In the genomic region with DNA sequence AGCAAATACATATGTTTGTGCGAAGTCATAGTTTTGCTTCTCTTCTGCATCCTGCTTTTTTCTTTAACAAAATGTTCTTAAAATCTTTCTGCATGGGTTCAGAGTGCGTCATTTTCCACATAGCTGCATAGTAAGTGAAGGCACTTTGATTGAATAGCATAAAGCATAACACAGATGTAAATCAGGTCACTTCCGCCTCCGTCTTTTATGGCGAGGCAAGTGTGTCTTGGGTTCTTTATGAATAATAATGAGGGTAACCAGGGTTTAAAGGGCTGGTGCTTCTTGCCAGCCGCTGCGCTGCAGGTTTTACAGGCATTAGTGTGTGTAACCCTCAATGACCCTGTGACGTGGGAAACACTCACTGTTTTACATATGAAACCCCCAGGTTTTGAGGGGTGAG, we compare ENCODE assay signal across 20 cellular contexts.
DNase-seq lines count a peak whose midpoint lies in the region; ATAC-seq, FAIRE-seq and TF ChIP-seq lines count a peak whose summit lies in the region.
"Had no signal": no experiment of that assay in that cellular context is flagged by ENCODE, and none has a peak within 500 bp of the region (broad histone marks: within the 10 kb centered on the region; RNA-seq: fewer than 3 reads in every experiment).

No MANE protein-coding gene starts in this region.

- H2BK15ac ChIP-seq in H1 (ENCODE audit: low read length), result no peak overlapping the region

- H3K79me2 ChIP-seq in H1 (ENCODE audit: control insufficient read depth in 1 of 2, insufficient read depth in 2 of 2, low read length in 2 of 2), result no peaks in the 10 kb centered on the region

- H3K27me3 Mint-ChIP-seq in T-helper 17 cell, result peaks cover 5% of the 10 kb centered on the region
- H3K27me3 Mint-ChIP-seq: CD4-positive, alpha-beta memory T cell had no signal

- H3K27ac Mint-ChIP-seq in T-helper 17 cell, result no peak overlapping the region
- H3K27ac Mint-ChIP-seq: CD4-positive, alpha-beta memory T cell had no signal

- no peak overlapping the region for H3K4ac ChIP-seq in H1 (replicated peaks; ENCODE audit: insufficient read length, low read depth, low read length)

- FAIRE-seq in H1 (lab: Jason Lieb, UNC), result no peak
- FAIRE-seq: A549, GM12891, GM18507 had no signal

- H3K23me2 ChIP-seq in H1 (ENCODE audit: low read depth, low read length), result no peaks in the 10 kb centered on the region

- H3K18ac ChIP-seq in H1 (ENCODE audit: extremely low read depth, low read length), result no peak overlapping the region

- H2BK12ac ChIP-seq in H1 (ENCODE audit: low read depth, low read length), result no peak overlapping the region

- no peaks in the 10 kb centered on the region for H3K79me1 ChIP-seq in H1 (ENCODE audit: low read depth, low read length)

- H3K23ac ChIP-seq in H1 (ENCODE audit: insufficient read length), result no peak overlapping the region

- POLR2A ChIA-PET in H1 (lab: Charles Lee; ENCODE audit: partially characterized antibody), result no interaction called here

- no peak for TF ChIP-seq POLR2A in H1 (IDR thresholded peaks at IDR 0.05; ENCODE audit: control extremely low read depth in 1 of 2, low read depth in 2 of 2, low read length in 2 of 2)

- H3K4me2 ChIP-seq in BLaER1 (peak overlapping the region; percentile 47), H1 (ENCODE audit: insufficient read depth in 1 of 2, low read depth in 2 of 2, low read length in 2 of 2) (no peak overlapping the region)
- H3K4me2 ChIP-seq: A549 had no signal

- no peaks in the 10 kb centered on the region for H3K27me3 ChIP-seq in BLaER1
- H3K27me3 ChIP-seq in H1 (replicated peaks in 1 of 4; ENCODE audit: control insufficient read depth in 3 of 4, extremely low read depth in 1 of 4, insufficient read depth in 3 of 4, low read length in 3 of 4), result no peaks in the 10 kb centered on the region

- H3K9ac ChIP-seq in BLaER1 (no peak overlapping the region), H1 (replicated peaks in 1 of 4; ENCODE audit: extremely low read depth in 1 of 4, low read depth in 3 of 4, low read length in 3 of 4) (no peak overlapping the region)

- H3K36me3 ChIP-seq in BLaER1, result 0 out of 2 replicates have a peak, but pooled peaks cover 5% of the 10 kb centered on the region
- no peaks in the 10 kb centered on the region for H3K36me3 ChIP-seq in H1 (ENCODE audit: control insufficient read depth in 2 of 4, insufficient read depth in 4 of 4, low read length in 3 of 4)

- H3K14ac ChIP-seq in H1 (ENCODE audit: insufficient read length), result no peak overlapping the region

- DNase-seq in LNCaP clone FGC (ENCODE audit: low read depth), result peak; percentile 1
- no peak for DNase-seq in H1 (ENCODE audit: low read depth in 1 of 2, low spot score in 2 of 2)
- peak; percentile 67 for DNase-seq in putamen (ENCODE audit: low spot score)
- DNase-seq in T-helper 17 cell, result no peak
- DNase-seq in C1 segment of cervical spinal cord (lab: John Stamatoyannopoulos, UW), result no peak
- DNase-seq in cardiac septum (ENCODE audit: low spot score), result no peak
- DNase-seq: 8988T; Calu3; CD4-positive, alpha-beta memory T cell; COR-L47; DMS53; DMS79 treated with DMSO at 0.1 percent for 48 hours; GF-D8; GOT3; H7; HCEC 1CT had no signal

- H4K8ac ChIP-seq in H1 (ENCODE audit: extremely low read depth, insufficient read depth, low read length), result no peak overlapping the region

- no peak overlapping the region for H2BK120ac ChIP-seq in H1 (replicated peaks; ENCODE audit: low read depth, low read length)

- H2BK20ac ChIP-seq in H1 (ENCODE audit: low read length), result no peak overlapping the region

- H3K4me1 ChIP-seq in BLaER1 (peaks cover 57% of the 10 kb centered on the region), H1 (replicated peaks in 1 of 4; ENCODE audit: control insufficient read depth in 3 of 4, insufficient read depth in 4 of 4, low read length in 3 of 4) (peaks cover 0 to 4% (median 0%) of the 10 kb centered on the region in 4 experiments; a peak in 3 of 7 replicates)
- H3K4me1 ChIP-seq: A549 had no signal

- no peak overlapping the region for H4K91ac ChIP-seq in H1 (replicated peaks; ENCODE audit: insufficient read length, low read length)

- ATAC-seq in T-helper 17 cell, result no peak
- ATAC-seq: A549 had no signal

- TF ChIP-seq CTCF in LNCaP clone FGC (IDR thresholded peaks at IDR 0.05; ENCODE audit: control insufficient read depth, extremely low read depth, insufficient read depth) (no peak), H1 (IDR thresholded peaks at IDR 0.05; ENCODE audit: control extremely low read depth in 1 of 3, insufficient read depth in 1 of 3, low read depth in 1 of 3, low read length in 3 of 3) (no peak)

- H3K27ac ChIP-seq in BLaER1 (no peak overlapping the region), H1 (ENCODE audit: low read depth, low read length) (no peak overlapping the region)
- H3K27ac ChIP-seq: A549 had no signal

- H3K4me3 ChIP-seq in BLaER1 (no peak overlapping the region), LNCaP clone FGC (ENCODE audit: low read depth, low read length) (no peak overlapping the region), H1 (ENCODE audit: extremely low read depth in 1 of 4, insufficient read depth in 2 of 4, low read depth in 3 of 4, low read length in 4 of 4) (no peak overlapping the region)
- H3K4me3 ChIP-seq: A549 had no signal

- no peak for TF ChIP-seq RAD21 in H1 (IDR thresholded peaks at IDR 0.05 in 1 of 2, conservative IDR thresholded peaks at IDR 0.05 in 1 of 2; ENCODE audit: low read depth in 2 of 2, low read length in 2 of 2)

- H2AFZ ChIP-seq in H1 (ENCODE audit: low read length), result peak overlapping the region; percentile 34; the same call in 1 of the 2 replicates

- CTCF ChIA-PET in H1 (lab: Charles Lee; ENCODE audit: partially characterized antibody), result interaction anchor here (1.0 to 1.2 kb wide), 2 partner anchors 23 to 46 kb away, joined by 3 to 4 read pairs; no protein-coding TSS in a partner anchor

- H4K20me1 ChIP-seq in BLaER1 (no peaks in the 10 kb centered on the region), H1 (replicated peaks in 1 of 2; ENCODE audit: control insufficient read depth in 1 of 2, insufficient read depth in 2 of 2, low read length in 2 of 2) (no peaks in the 10 kb centered on the region)

- peaks cover 15% of the 10 kb centered on the region for H3K9me3 ChIP-seq in BLaER1
- H3K9me3 ChIP-seq in H1 (ENCODE audit: insufficient read depth in 2 of 2, low read depth in 1 of 2, low read length in 1 of 2), result no peaks in the 10 kb centered on the region; a peak in 1 of 4 replicates
- H3K9me3 ChIP-seq in T-helper 17 cell (ENCODE audit: control insufficient read depth, low read length, poor library complexity, severe bottlenecking), result no peaks in the 10 kb centered on the region
- H3K9me3 ChIP-seq: A549 had no signal

- no peak overlapping the region for H2AK5ac ChIP-seq in H1 (ENCODE audit: low read depth, low read length)

- H2BK5ac ChIP-seq in H1 (ENCODE audit: low read depth, low read length), result no peak overlapping the region

- H3K4me1 Mint-ChIP-seq in T-helper 17 cell, result no peaks in the 10 kb centered on the region

- TF ChIP-seq EP300 in H1 (IDR thresholded peaks at IDR 0.05; ENCODE audit: borderline replicate concordance in 1 of 2, low read depth in 2 of 2, low read length in 2 of 2), result no peak

- no peaks in the 10 kb centered on the region for H3K36me3 Mint-ChIP-seq in T-helper 17 cell (ENCODE audit: low read depth)
- H3K36me3 Mint-ChIP-seq: CD4-positive, alpha-beta memory T cell had no signal

- intact Hi-C loops in cardiac septum (cut with DNase I), result no loop called here

- H3K56ac ChIP-seq in H1 (replicated peaks; ENCODE audit: insufficient read length, low read depth, low read length), result no peak overlapping the region

- no peak overlapping the region for H4K5ac ChIP-seq in H1 (ENCODE audit: insufficient read length, low read depth, low read length)

- 91% methylated on average over 8 of the region's 8 CpGs; no CpG with 5 or more reads in 1 of the 2 experiments for WGBS in H1 (ENCODE audit: extremely low coverage in 1 of 2, insufficient coverage in 1 of 2, insufficient read length in 1 of 2, insufficient replicate concordance in 2 of 2, low coverage in 1 of 2, low lambda C conversion rate in 2 of 2, missing lambda C conversion rate in 1 of 2), 2 experiments

- H3K4me3 Mint-ChIP-seq in T-helper 17 cell, result no peak overlapping the region
- H3K4me3 Mint-ChIP-seq: CD4-positive, alpha-beta memory T cell had no signal

TF ChIP-seq in H1, 55 proteins besides CTCF, POLR2A, EP300 and RAD21:
- TF ChIP-seq, protein P1, sequence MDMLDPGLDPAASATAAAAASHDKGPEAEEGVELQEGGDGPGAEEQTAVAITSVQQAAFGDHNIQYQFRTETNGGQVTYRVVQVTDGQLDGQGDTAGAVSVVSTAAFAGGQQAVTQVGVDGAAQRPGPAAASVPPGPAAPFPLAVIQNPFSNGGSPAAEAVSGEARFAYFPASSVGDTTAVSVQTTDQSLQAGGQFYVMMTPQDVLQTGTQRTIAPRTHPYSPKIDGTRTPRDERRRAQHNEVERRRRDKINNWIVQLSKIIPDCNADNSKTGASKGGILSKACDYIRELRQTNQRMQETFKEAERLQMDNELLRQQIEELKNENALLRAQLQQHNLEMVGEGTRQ (IDR thresholded peaks at IDR 0.05; ENCODE audit: low read length), result no peak
- TF ChIP-seq SUZ12 (IDR thresholded peaks at IDR 0.05; ENCODE audit: low read length), result no peak
- no peak for TF ChIP-seq EZH2 (IDR thresholded peaks at IDR 0.05; ENCODE audit: low read depth, low read length, severe bottlenecking)
- no peak for TF ChIP-seq KDM5A (IDR thresholded peaks at IDR 0.05; ENCODE audit: low read length)
- no peak for TF ChIP-seq SAP30 (IDR thresholded peaks at IDR 0.05; ENCODE audit: insufficient read depth, insufficient replicate concordance, low read length)
- TF ChIP-seq SIN3A (conservative IDR thresholded peaks at IDR 0.05 in 1 of 2, IDR thresholded peaks at IDR 0.05 in 1 of 2; ENCODE audit: low read depth in 1 of 2, low read length in 2 of 2), result no peak
- TF ChIP-seq, protein P2, sequence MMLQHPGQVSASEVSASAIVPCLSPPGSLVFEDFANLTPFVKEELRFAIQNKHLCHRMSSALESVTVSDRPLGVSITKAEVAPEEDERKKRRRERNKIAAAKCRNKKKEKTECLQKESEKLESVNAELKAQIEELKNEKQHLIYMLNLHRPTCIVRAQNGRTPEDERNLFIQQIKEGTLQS (IDR thresholded peaks at IDR 0.05; ENCODE audit: insufficient read depth, low read depth, low read length), result no peak
- no peak for TF ChIP-seq TAF1 (IDR thresholded peaks at IDR 0.05; ENCODE audit: low read depth, low read length)
- TF ChIP-seq BACH1 (IDR thresholded peaks at IDR 0.05; ENCODE audit: low read length), result no peak

Comparison
In these comparisons a context has a peak if more than half of its experiments do, and no peak if none do; other contexts are left out.
1. DNase-seq: peak in LNCaP clone FGC (single experiment) and putamen (single experiment); none in H1 (0 of 2), T-helper 17 cell (0 of 3), C1 segment of cervical spinal cord (0 of 14) and cardiac septum (single experiment).